Comparison of ENCODE assay signal across 1 cellular context in the genomic region with DNA sequence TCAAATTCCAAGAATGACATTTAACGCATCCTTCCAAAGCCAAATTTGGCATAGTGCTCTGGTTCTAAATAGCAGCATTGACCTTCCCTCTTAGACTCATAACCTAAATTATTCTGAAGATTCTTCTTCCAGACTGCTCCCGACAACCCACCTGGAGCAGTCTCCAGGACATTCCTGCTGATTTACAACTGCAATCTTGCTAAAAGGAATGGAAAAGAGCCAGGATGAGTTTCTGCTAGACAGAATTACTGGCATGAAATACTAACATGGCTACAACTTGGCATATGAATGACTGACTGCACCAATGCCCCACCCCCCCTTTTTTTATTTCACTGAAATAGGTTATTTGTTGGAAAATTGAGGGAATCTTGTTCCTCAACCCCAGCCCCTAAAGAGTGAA.
TF ChIP-seq lines count a peak whose summit lies in the region.

No MANE protein-coding gene starts in this region.

TF ChIP-seq in Ishikawa, 13 proteins besides CTCF, POLR2A, EP300 and RAD21 (continued from another document):
- TF ChIP-seq REST (IDR thresholded peaks at IDR 0.05; ENCODE audit: low read depth), result no peak
- peak; percentile 80 for TF ChIP-seq NFIC (IDR thresholded peaks at IDR 0.05)
- TF ChIP-seq, protein P1, sequence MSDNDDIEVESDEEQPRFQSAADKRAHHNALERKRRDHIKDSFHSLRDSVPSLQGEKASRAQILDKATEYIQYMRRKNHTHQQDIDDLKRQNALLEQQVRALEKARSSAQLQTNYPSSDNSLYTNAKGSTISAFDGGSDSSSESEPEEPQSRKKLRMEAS (IDR thresholded peaks at IDR 0.05), result no peak
- no peak for TF ChIP-seq CEBPB (IDR thresholded peaks at IDR 0.05)
- TF ChIP-seq, protein P2, sequence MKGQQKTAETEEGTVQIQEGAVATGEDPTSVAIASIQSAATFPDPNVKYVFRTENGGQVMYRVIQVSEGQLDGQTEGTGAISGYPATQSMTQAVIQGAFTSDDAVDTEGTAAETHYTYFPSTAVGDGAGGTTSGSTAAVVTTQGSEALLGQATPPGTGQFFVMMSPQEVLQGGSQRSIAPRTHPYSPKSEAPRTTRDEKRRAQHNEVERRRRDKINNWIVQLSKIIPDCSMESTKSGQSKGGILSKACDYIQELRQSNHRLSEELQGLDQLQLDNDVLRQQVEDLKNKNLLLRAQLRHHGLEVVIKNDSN (IDR thresholded peaks at IDR 0.05), result no peak
